8 cellular contexts compared by ENCODE assay signal in the genomic region with DNA sequence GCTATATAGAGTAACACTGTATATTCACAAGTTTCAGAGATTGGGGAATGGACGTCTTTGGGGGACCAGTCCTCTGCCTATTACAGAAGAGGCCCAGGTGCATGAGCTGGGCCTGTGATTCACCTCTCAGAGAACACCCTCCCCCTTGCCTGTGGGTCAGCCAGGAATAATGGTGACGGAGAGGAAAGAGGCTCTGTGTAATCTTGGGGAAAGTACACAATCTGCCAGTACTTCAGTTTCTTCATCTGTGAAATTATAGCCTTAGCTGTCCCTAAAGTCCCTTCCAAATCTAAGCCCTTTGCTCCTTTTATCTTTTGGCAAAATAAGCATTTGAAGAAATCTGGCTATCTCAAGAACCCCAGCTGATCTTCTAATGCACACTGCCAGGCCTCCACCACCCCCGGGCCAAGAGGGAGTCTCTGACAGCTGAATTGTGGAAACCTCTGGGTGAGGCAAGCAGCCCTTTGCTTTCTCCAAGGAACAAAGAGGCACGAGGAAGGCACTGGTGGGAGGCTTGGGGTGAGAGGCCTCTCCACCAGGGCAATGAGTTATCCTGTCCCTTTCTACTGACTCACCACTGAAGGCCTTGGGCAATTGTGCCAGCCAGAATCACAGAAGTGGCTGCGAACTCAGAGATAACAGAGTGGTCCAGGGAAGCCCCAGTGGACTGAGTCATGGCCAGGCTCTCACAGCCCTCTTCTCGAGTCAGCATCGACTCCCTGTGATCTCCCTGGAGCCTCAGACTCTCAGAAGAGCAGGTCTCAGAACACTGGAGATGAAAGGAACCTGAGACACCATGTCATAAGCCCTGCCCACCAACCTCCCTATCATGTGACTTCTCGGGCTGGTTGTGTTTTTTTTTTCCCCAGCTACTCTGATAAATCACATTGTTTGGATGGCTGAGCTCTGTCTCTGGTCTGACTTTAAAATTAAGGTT. TPM values are rescaled to one million over a fixed set of nuclear protein-coding genes. Genes with fewer than 3 reads are reported as not detected.
DNase-seq lines count a peak whose midpoint lies in the region; ATAC-seq and TF ChIP-seq lines count a peak whose summit lies in the region.

No MANE protein-coding gene starts in this region.

- H3K27me3 ChIP-seq in CD4-positive, alpha-beta T cell (ENCODE audit: control insufficient read depth, insufficient read depth, low read length): no peaks in the 10 kb centered on the region
- H3K27me3 ChIP-seq in right cardiac atrium (ENCODE audit: control insufficient read depth, insufficient read depth): no peaks in the 10 kb centered on the region

- peak overlapping the region; percentile 80 for H3K27ac ChIP-seq in CD4-positive, alpha-beta T cell (ENCODE audit: low read depth, low read length)
- peak overlapping the region; percentile 85 for H3K27ac ChIP-seq in right cardiac atrium (ENCODE audit: low read length)

- H3K27ac Mint-ChIP-seq in CD4-positive, alpha-beta T cell: peak overlapping the region; percentile 98
- H3K27ac Mint-ChIP-seq in HFFc6: peak overlapping the region; percentile 94

- H3K36me3 Mint-ChIP-seq in CD4-positive, alpha-beta T cell (ENCODE audit: low read depth): no peaks in the 10 kb centered on the region
- no peaks in the 10 kb centered on the region for H3K36me3 Mint-ChIP-seq in HFFc6 (ENCODE audit: low read depth)

- WGBS in right cardiac atrium: 41% methylated on average over 8 of the region's 8 CpGs

- intact Hi-C loops in CD4-positive, alpha-beta T cell (cut with DNase I, micrococcal nuclease): loop anchor here (2.0 to 5.0 kb wide), 4 partner anchors 13 to 576 kb away; no protein-coding TSS in a partner anchor
- intact Hi-C loops in right cardiac atrium (cut with DNase I): loop anchor here in 3 of 4 donors (2.0 to 5.0 kb wide), 2 partner anchors 36 to 39 kb away; no protein-coding TSS in a partner anchor

- TF ChIP-seq CTCF in CD4-positive, alpha-beta T cell (IDR thresholded peaks at IDR 0.05): no peak
- no peak for TF ChIP-seq CTCF in HFFc6 (IDR thresholded peaks at IDR 0.05)

- H3K4me3 Mint-ChIP-seq in CD4-positive, alpha-beta T cell: peak overlapping the region; percentile 61
- H3K4me3 Mint-ChIP-seq in HFFc6: peak overlapping the region; percentile 29

- peaks cover 25% of the 10 kb centered on the region for H3K4me1 ChIP-seq in right cardiac atrium (ENCODE audit: control insufficient read depth, insufficient read depth, low read length)

- CTCF ChIA-PET in CD4-positive, alpha-beta T cell (lab: Charles Lee): interaction anchor here (1.1 to 2.9 kb wide), 4 partner anchors 9 to 47 kb away, joined by 4 to 20 read pairs (median 10); no protein-coding TSS in a partner anchor

- H3K4me3 ChIP-seq in right cardiac atrium (ENCODE audit: low read length): no peak overlapping the region

- no peaks in the 10 kb centered on the region for H3K27me3 Mint-ChIP-seq in CD4-positive, alpha-beta T cell
- H3K27me3 Mint-ChIP-seq in HFFc6 (ENCODE audit: insufficient read depth): no peaks in the 10 kb centered on the region

- H3K9me3 Mint-ChIP-seq in CD4-positive, alpha-beta T cell: no peaks in the 10 kb centered on the region
- no peaks in the 10 kb centered on the region for H3K9me3 Mint-ChIP-seq in HFFc6

- no peaks in the 10 kb centered on the region for H3K9me3 ChIP-seq in CD4-positive, alpha-beta T cell (ENCODE audit: control insufficient read depth, low read length)
- H3K9me3 ChIP-seq in right cardiac atrium (ENCODE audit: control insufficient read depth, low read length): no peaks in the 10 kb centered on the region

- peak; percentile 37 to 73 (median 51) for DNase-seq in CD4-positive, alpha-beta T cell
- DNase-seq in HFFc6: peak; percentile 84
- DNase-seq in RPMI7951 (ENCODE audit: low read depth): peak; percentile 99
- DNase-seq in activated naive CD4-positive, alpha-beta T cell treated with anti-CD3 and anti-CD28 coated beads, Interleukin-2, amount 50 U/mL, for 16 hours: peak; percentile 66
- peak; percentile 82 to 86 (median 85) for DNase-seq in right cardiac atrium
- peak; percentile 76 for DNase-seq in stimulated activated CD4-positive, alpha-beta T cell treated with anti-CD3 and anti-CD28 coated beads, Interleukin-15, amount 100 ng/mL, for 24 hours
- no peak for DNase-seq in occipital lobe (lab: John Stamatoyannopoulos, UW)

- POLR2A ChIA-PET in CD4-positive, alpha-beta T cell (lab: Charles Lee): interaction anchor here (1.5 to 4.7 kb wide), 4 partner anchors 21 to 573 kb away, joined by 3 to 42 read pairs (median 13); a partner anchor contains a TSS

- H3K4me1 Mint-ChIP-seq in CD4-positive, alpha-beta T cell (ENCODE audit: low read depth): peaks cover 59% of the 10 kb centered on the region
- peaks cover 95% of the 10 kb centered on the region for H3K4me1 Mint-ChIP-seq in HFFc6 (ENCODE audit: low read depth)

- peak; percentile 72 for ATAC-seq in CD4-positive, alpha-beta T cell (ENCODE audit: poor library complexity)
- peak; percentile 75 to 76 for ATAC-seq in right cardiac atrium
- ATAC-seq in HG02840 (IDR thresholded peaks at IDR 0.05; ENCODE audit: low FRiP score, unreplicated experiment): no peak

RNA-seq across cellular contexts. Expression of a gene that starts 31.8 kb away (rescaled TPM):
- total RNA-seq in CD4-positive, alpha-beta T cell: 1,000 to 10,000 TPM; 1,350 to 1,388 TPM
- 10 to 100 TPM; 47.4 to 74.3 (median 65.1) TPM for total RNA-seq in HFFc6 (2021; fragmentation: NEBNext Ultra II Directional; extraction: Animal tissue kit (Norgen Biotek cat#: 25700))
- total RNA-seq in RPMI7951 (2014; rRNA removed; shearing (Covaris generic)): 74.4 and 91.2 TPM in 2 replicates
- 10 to 100 TPM; 30.1 to 60.6 (median 41.2) TPM for total RNA-seq in right cardiac atrium
- 39.4 TPM for polyA plus RNA-seq in right cardiac atrium
- 104 TPM for total RNA-seq in occipital lobe

Comparison
In these comparisons a context has a peak if more than half of its experiments do, and no peak if none do; other contexts are left out.
1. RNA of a gene that starts 31.8 kb away (total RNA-seq): 1,350 to 1,388 TPM in CD4-positive, alpha-beta T cell; 104 TPM in occipital lobe (single experiment), 74.4 to 91.2 TPM in RPMI7951, 47.4 to 74.3 TPM in HFFc6 and 30.1 to 60.6 TPM in right cardiac atrium; every median in the first group is over 10 times any median in the second.